ENCODE assay signal across 8 cellular contexts in the genomic region with DNA sequence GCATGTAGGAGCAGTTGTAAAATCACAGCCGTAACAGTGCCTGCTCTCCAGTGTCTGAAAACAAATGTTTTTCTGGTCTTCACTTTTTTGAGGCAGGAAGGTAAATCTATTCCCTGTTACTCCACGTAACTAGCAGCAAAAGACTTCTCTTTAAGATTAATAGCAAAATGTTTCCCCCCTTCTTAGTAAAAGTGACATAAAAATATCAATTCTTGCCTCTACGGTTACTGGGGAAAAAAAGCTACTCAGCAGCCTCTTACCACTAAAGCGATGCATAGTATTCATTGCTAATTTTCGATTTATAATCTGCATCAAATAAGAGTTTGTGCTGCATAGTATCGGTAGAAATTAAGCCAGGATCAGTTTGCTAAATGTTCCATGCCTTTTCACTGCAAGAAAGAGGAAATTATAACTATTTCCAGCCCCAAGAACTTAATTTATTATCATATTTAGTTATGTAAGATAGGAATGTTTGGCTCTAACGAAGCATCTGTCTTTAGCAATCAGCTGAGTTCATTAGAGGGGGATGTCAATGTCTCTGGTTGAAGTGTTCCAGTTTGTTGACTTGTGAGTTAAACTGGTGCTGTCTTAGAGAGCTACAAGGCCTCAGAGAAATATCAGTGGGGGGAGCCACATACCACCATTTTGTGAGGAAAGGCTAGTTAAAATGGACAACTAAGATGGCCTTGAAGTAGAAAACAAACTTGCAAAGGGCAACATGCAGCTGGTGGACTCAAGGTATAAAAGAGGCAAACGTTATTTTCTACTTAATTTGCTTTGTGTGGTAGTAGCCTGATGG. TPM values are rescaled to one million over a fixed set of nuclear protein-coding genes. Genes with fewer than 3 reads are reported as not detected.
DNase-seq lines count a peak whose midpoint lies in the region; ATAC-seq, FAIRE-seq and TF ChIP-seq lines count a peak whose summit lies in the region.

No MANE protein-coding gene starts in this region.

- no peaks in the 10 kb centered on the region for H3F3A ChIP-seq in DOHH2 (ENCODE audit: control insufficient read depth, insufficient read depth)

- WGBS in GM12878 (ENCODE audit: insufficient coverage, insufficient replicate concordance, low lambda C conversion rate, missing lambda C conversion rate), result 18% methylated on average over 8 of the region's 8 CpGs
- WGBS in liver, result 16% methylated on average over 8 of the region's 8 CpGs

- intact Hi-C loops in GM12878 (cut with micrococcal nuclease; ENCODE audit: unreplicated experiment) (no loop called here), tibial artery (cut with DNase I; ENCODE audit: low total_unique reads) (loop anchor here (10.0 kb wide), 1 partner anchor 254 kb away; no protein-coding TSS in a partner anchor)

- peak overlapping the region; percentile 87 for H3K9ac ChIP-seq in GM12878 (ENCODE audit: control insufficient read depth, insufficient read depth, low read length)
- peak overlapping the region; percentile 75 to 97 for H3K9ac ChIP-seq in liver (ENCODE audit: low read depth in 1 of 2, low read length in 2 of 2)

- POLR2A ChIA-PET in GM12878 (lab: Charles Lee), result interaction anchor here (0.6 to 2.3 kb wide), 11 partner anchors 8 to 401 kb away, joined by 3 to 9 read pairs (median 3); partner anchors contain the start of genes KPNA5, RWDD1 and TSPYL4

- no peaks in the 10 kb centered on the region for H3K9me2 ChIP-seq in DOHH2 (replicated peaks; ENCODE audit: control insufficient read depth, low read length)

- TF ChIP-seq RAD21 in GM12878 (IDR thresholded peaks at IDR 0.05; ENCODE audit: insufficient read depth, low read depth, low read length) (no peak), liver (IDR thresholded peaks at IDR 0.05) (no peak)

- H3K4me3 ChIP-seq in DOHH2 (ENCODE audit: low read length) (peak overlapping the region; percentile 84), GM12878 (peak overlapping the region; percentile 86), liver (ENCODE audit: low read depth in 1 of 3, low read length in 3 of 3) (peak overlapping the region; percentile 78 to 94 (median 81)), tibial artery (peak overlapping the region; percentile 80 to 85)

- RAD21 ChIA-PET in GM12878 (lab: Charles Lee; ENCODE audit: unreplicated experiment), result interaction anchor here (0.6 to 3.1 kb wide), 10 partner anchors 9 to 371 kb away, joined by 3 to 17 read pairs (median 4); partner anchors contain the start of genes RWDD1 and TSPYL4

- H3K36me3 ChIP-seq in DOHH2 (ENCODE audit: control insufficient read depth, low read length) (peaks cover 25% of the 10 kb centered on the region), GM12878 (ENCODE audit: control insufficient read depth in 2 of 2, insufficient read depth in 2 of 2, low read length in 1 of 2) (no peaks in the 10 kb centered on the region), liver (ENCODE audit: control insufficient read depth in 4 of 4, insufficient read depth in 3 of 4, low read depth in 1 of 4, low read length in 3 of 4) (no peaks in the 10 kb centered on the region), tibial artery (peaks cover 0 to 8% (median 0%) of the 10 kb centered on the region in 3 donors)

- peaks cover 14% of the 10 kb centered on the region; the same call in 1 of the 2 replicates for H4K20me1 ChIP-seq in DOHH2 (ENCODE audit: control insufficient read depth, insufficient read depth, low read depth, low read length)
- H4K20me1 ChIP-seq in GM12878 (ENCODE audit: control insufficient read depth, insufficient read depth), result peaks cover 7% of the 10 kb centered on the region; the same call in 1 of the 2 replicates

- TF ChIP-seq EP300 in GM12878 (IDR thresholded peaks at IDR 0.05; ENCODE audit: borderline replicate concordance in 1 of 2, control insufficient read depth in 1 of 2, low read depth in 2 of 2, low read length in 2 of 2), result no peak

- BruUV-seq in GM12878 (replicated peaks; lab: Mats Ljungman, UMichigan), result TSS peak; percentile 80

- H3K4me2 ChIP-seq in DOHH2 (ENCODE audit: low read length) (peak overlapping the region; percentile 79), GM12878 (ENCODE audit: control insufficient read depth, insufficient read depth) (peak overlapping the region; percentile 73)

- DNase-seq in NCI-H146 treated with DMSO at 0.1 percent for 48 hours (lab: John Stamatoyannopoulos, UW; ENCODE audit: unreplicated experiment) (peak; percentile 23), GM12878 (ENCODE audit: low read depth, low spot score) (no peak), tibial artery (no peak), NCI-H510A treated with DMSO at 0.1 percent for 48 hours (lab: John Stamatoyannopoulos, UW) (no peak)
- no peak for DNase-seq in activated CD4-positive, alpha-beta T cell treated with anti-CD3 and anti-CD28 coated beads for 4 hours

- TF ChIP-seq POLR2A in GM12878 (IDR thresholded peaks at IDR 0.05; ENCODE audit: low read depth, low read length), result no peak

- ATAC-seq in GM12878 (no peak), HG02571 (IDR thresholded peaks at IDR 0.05; ENCODE audit: unreplicated experiment) (no peak)

- in situ Hi-C loops in GM12878 (cut with MboI), result no loop called here

- peak overlapping the region; percentile 97 for H2AFZ ChIP-seq in GM12878 (ENCODE audit: control insufficient read depth, low read depth, low read length)

- H3K4me1 ChIP-seq in DOHH2 (ENCODE audit: control insufficient read depth, low read length) (peaks cover 42% of the 10 kb centered on the region), GM12878 (ENCODE audit: control insufficient read depth, insufficient read depth, low read length) (no peaks in the 10 kb centered on the region), liver (ENCODE audit: control insufficient read depth in 4 of 4, insufficient read depth in 4 of 4, low read length in 3 of 4) (peaks cover 6 to 49% (median 37%) of the 10 kb centered on the region in 4 donors), tibial artery (peaks cover 0 to 40% (median 24%) of the 10 kb centered on the region in 4 donors)

- H3K27ac ChIP-seq in DOHH2 (ENCODE audit: low read depth, low read length), result peak overlapping the region; percentile 63; the same call in 1 of the 2 replicates
- peak overlapping the region; percentile 96 for H3K27ac ChIP-seq in GM12878 (ENCODE audit: control insufficient read depth, insufficient read depth)
- peak overlapping the region; percentile 88 to 97 for H3K27ac ChIP-seq in liver (ENCODE audit: low read depth in 1 of 2, low read length in 2 of 2)
- H3K27ac ChIP-seq in tibial artery, result peak overlapping the region; percentile 98 to 99

- no peak for TF ChIP-seq CTCF in DOHH2 (IDR thresholded peaks at IDR 0.05; ENCODE audit: low read depth, low read length, poor library complexity, severe bottlenecking)
- TF ChIP-seq CTCF in GM12878 (IDR thresholded peaks at IDR 0.05 in 2 of 3, conservative IDR thresholded peaks at IDR 0.05 in 1 of 3; ENCODE audit: control insufficient read depth in 2 of 3, extremely low read depth in 1 of 3, insufficient read depth in 1 of 3, low read depth in 3 of 3, low read length in 3 of 3), result no peak; a peak in 1 of 6 replicates
- no peak for TF ChIP-seq CTCF in liver (IDR thresholded peaks at IDR 0.05; ENCODE audit: low read depth, low read length, missing input control)
- TF ChIP-seq CTCF in tibial artery (IDR thresholded peaks at IDR 0.05), result no peak

- H3K79me2 ChIP-seq in DOHH2 (ENCODE audit: control insufficient read depth, low read length) (peaks cover 43% of the 10 kb centered on the region), GM12878 (ENCODE audit: control insufficient read depth, insufficient read depth, low read length) (peaks cover 48% of the 10 kb centered on the region)

- no peaks in the 10 kb centered on the region for H3K9me3 ChIP-seq in DOHH2 (ENCODE audit: control insufficient read depth, insufficient read depth, low read length)
- no peaks in the 10 kb centered on the region; the same call in 2 of the 3 replicates for H3K9me3 ChIP-seq in GM12878 (replicated peaks; ENCODE audit: control insufficient read depth, insufficient read depth, low read length)
- no peaks in the 10 kb centered on the region for H3K9me3 ChIP-seq in liver (ENCODE audit: control insufficient read depth in 4 of 4, low read length in 3 of 4)
- no peaks in the 10 kb centered on the region for H3K9me3 ChIP-seq in tibial artery

- FAIRE-seq in GM12878 (lab: Jason Lieb, UNC), result peak; percentile 7

- CTCF ChIA-PET in GM12878 (lab: Yijun Ruan, JAX), result interaction anchor here (0.6 to 5.4 kb wide), 18 partner anchors 7 to 365 kb away, joined by 3 to 76 read pairs (median 4); no protein-coding TSS in a partner anchor

- H3K27me3 ChIP-seq in DOHH2 (ENCODE audit: control insufficient read depth, low read length), result no peaks in the 10 kb centered on the region
- H3K27me3 ChIP-seq in GM12878 (replicated peaks in 1 of 2; ENCODE audit: control insufficient read depth in 2 of 2, insufficient read depth in 2 of 2, low read length in 1 of 2), result no peaks in the 10 kb centered on the region
- no peaks in the 10 kb centered on the region for H3K27me3 ChIP-seq in liver (ENCODE audit: control insufficient read depth in 4 of 4, insufficient read depth in 4 of 4, low read length in 3 of 4)
- H3K27me3 ChIP-seq in tibial artery, result no peaks in the 10 kb centered on the region

- SMC1A ChIA-PET in GM12878 (lab: Charles Lee; ENCODE audit: uncharacterized antibody, unreplicated experiment), result interaction anchor here (0.9 to 3.9 kb wide), 15 partner anchors 7 to 293 kb away, joined by 3 to 23 read pairs (median 3); partner anchors contain the start of gene RWDD1

RNA-seq across cellular contexts. Expression of gene TSPYL1, which starts 0.6 kb away (rescaled TPM):
- 17.3 and 19.3 TPM in 2 replicates for total RNA-seq in GM12878 (2013; cell fraction: nucleolus; rRNA removed)
- total RNA-seq in GM12878 (2014; rRNA removed) (40.2 and 45.1 TPM in 2 replicates), GM12878 (2014; rRNA removed; fragmentation: Illumina TruSeq; extraction: Trizol) (34.2 and 35.3 TPM in 2 replicates), GM12878 (2021) (42.7 and 44.1 TPM in 2 replicates), liver (10 to 100 TPM; 29.6 to 39.8 TPM)
- polyA plus RNA-seq in GM12878 (2011; ENCODE audit: low read depth), result 22.6 TPM
- polyA plus RNA-seq in GM12878 (2011; rRNA removed) (28.4 and 28.5 TPM in 2 replicates), GM12878 (2014; fragmentation: Illumina TruSeq; extraction: Trizol) (23.9 and 25.7 TPM in 2 replicates), GM12878 (2014; fragmentation: Nextera tagmentation; extraction: Ambion mirVana) (10 to 100 TPM; 22.9 to 29.9 TPM), GM12878 (2014; rRNA removed) (20.0 and 23.1 TPM in 2 replicates), GM12878 (2016; fragmentation: Nextera tagmentation; extraction: Ambion mirVana) (10 to 100 TPM; 22.9 to 23.4 TPM), liver (10 to 100 TPM; 25.1 to 30.8 TPM)
- polyA plus RNA-seq in GM12878 (2011; cell fraction: cytosol; rRNA removed), result 18.2 and 22.7 TPM in 2 replicates
- polyA plus RNA-seq in GM12878 (2011; cell fraction: nucleus; rRNA removed), result 15.3 and 21.6 TPM in 2 replicates
- 31.3 and 39.9 TPM in 2 replicates for polyA plus RNA-seq in GM12878 (2012)
- polyA minus RNA-seq in GM12878 (2011; rRNA and poly(A)+ RNA removed), result 49.3 and 62.0 TPM in 2 replicates
- 17.1 and 19.1 TPM in 2 replicates for polyA minus RNA-seq in GM12878 (2011; cell fraction: cytosol; rRNA and poly(A)+ RNA removed)
- 16.1 and 24.8 TPM in 2 replicates for polyA minus RNA-seq in GM12878 (2011; cell fraction: nucleus; rRNA and poly(A)+ RNA removed)

RNA-seq across cellular contexts. Expression of gene TSPYL4, which starts 26.5 kb away (rescaled TPM):
- total RNA-seq in GM12878 (2013; cell fraction: nucleolus; rRNA removed), result 22.8 and 23.2 TPM in 2 replicates
- 20.2 and 22.9 TPM in 2 replicates for total RNA-seq in GM12878 (2014; rRNA removed)
- 9.2 and 9.8 TPM in 2 replicates for total RNA-seq in GM12878 (2014; rRNA removed; fragmentation: Illumina TruSeq; extraction: Trizol)
- total RNA-seq in GM12878 (2021), result 19.9 TPM in 2 replicates
- 8.3 TPM for polyA plus RNA-seq in GM12878 (2011; ENCODE audit: low read depth)
- 24.0 and 27.6 TPM in 2 replicates for polyA plus RNA-seq in GM12878 (2011; rRNA removed)
- polyA plus RNA-seq in GM12878 (2011; cell fraction: cytosol; rRNA removed), result 24.6 and 25.6 TPM in 2 replicates
- polyA plus RNA-seq in GM12878 (2011; cell fraction: nucleus; rRNA removed), result 27.2 and 29.9 TPM in 2 replicates
- polyA plus RNA-seq in GM12878 (2012), result 9.9 and 12.0 TPM in 2 replicates
- 21.9 and 27.1 TPM in 2 replicates for polyA plus RNA-seq in GM12878 (2014; fragmentation: Illumina TruSeq; extraction: Trizol)
- polyA plus RNA-seq in GM12878 (2014; fragmentation: Nextera tagmentation; extraction: Ambion mirVana), result 1 to 10 TPM; 1.5 to 2.2 TPM
- polyA plus RNA-seq in GM12878 (2014; rRNA removed), result 20.4 and 20.6 TPM in 2 replicates
- 10 to 100 TPM; 18.5 to 21.0 TPM for polyA plus RNA-seq in GM12878 (2016; fragmentation: Nextera tagmentation; extraction: Ambion mirVana)
- 25.2 and 27.4 TPM in 2 replicates for polyA minus RNA-seq in GM12878 (2011; rRNA and poly(A)+ RNA removed)
- 6.1 and 8.3 TPM in 2 replicates for polyA minus RNA-seq in GM12878 (2011; cell fraction: cytosol; rRNA and poly(A)+ RNA removed)
- polyA minus RNA-seq in GM12878 (2011; cell fraction: nucleus; rRNA and poly(A)+ RNA removed), result 13.4 and 13.7 TPM in 2 replicates
- 1 to 10 TPM; 3.6 to 7.4 TPM for total RNA-seq in liver
- polyA plus RNA-seq in liver, result 1 to 10 TPM; 3.7 to 3.8 TPM
